ENCODE assay signal across 16 cellular contexts in the genomic region with DNA sequence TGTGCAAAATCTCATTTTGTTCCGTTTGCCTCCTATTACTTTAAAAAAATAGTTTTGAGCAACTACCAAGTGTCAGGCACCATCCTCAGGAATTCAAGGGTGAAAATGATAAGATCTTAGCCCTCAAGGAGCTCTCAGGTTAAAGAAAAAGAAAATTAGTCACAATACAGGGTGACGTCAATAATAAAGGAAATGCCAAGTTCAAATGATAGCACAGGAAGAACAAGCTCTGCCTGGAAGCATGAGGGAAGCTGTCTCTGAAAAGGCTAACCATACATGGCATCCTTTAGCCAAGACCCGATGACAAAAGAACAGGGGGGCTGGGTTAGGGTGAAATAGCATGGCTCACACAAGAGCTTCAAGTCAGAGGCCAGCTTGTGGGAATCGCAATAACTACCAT. TPM values are rescaled to one million over a fixed set of nuclear protein-coding genes. Genes with fewer than 3 reads are reported as not detected.
DNase-seq lines count a peak whose midpoint lies in the region; ATAC-seq and TF ChIP-seq lines count a peak whose summit lies in the region.
"Had no signal": no experiment of that assay in that cellular context is flagged by ENCODE, and none has a peak within 500 bp of the region (broad histone marks: within the 10 kb centered on the region; RNA-seq: fewer than 3 reads in every experiment).

No MANE protein-coding gene starts in this region.

- no peaks in the 10 kb centered on the region for H3K27me3 ChIP-seq in right cardiac atrium (ENCODE audit: control insufficient read depth, insufficient read depth)
- H3K27me3 ChIP-seq in left ventricle myocardium inferior (ENCODE audit: low read depth) = peaks cover 14% of the 10 kb centered on the region
- H3K27me3 ChIP-seq in breast epithelium = no peaks in the 10 kb centered on the region
- H3K27me3 ChIP-seq in adrenal gland = peaks cover 5% of the 10 kb centered on the region

- H3K9me3 ChIP-seq in right cardiac atrium (ENCODE audit: control insufficient read depth, low read length) (no peaks in the 10 kb centered on the region), left ventricle myocardium inferior (replicated peaks) (no peaks in the 10 kb centered on the region), breast epithelium (no peaks in the 10 kb centered on the region), adrenal gland (replicated peaks in 1 of 3) (no peaks in the 10 kb centered on the region)

- no peak for TF ChIP-seq CTCF in left ventricle myocardium inferior (IDR thresholded peaks at IDR 0.05; ENCODE audit: borderline replicate concordance)
- no peak for TF ChIP-seq CTCF in breast epithelium (IDR thresholded peaks at IDR 0.05)
- TF ChIP-seq CTCF in adrenal gland (IDR thresholded peaks at IDR 0.05) = no peak

- H3K4me1 ChIP-seq in right cardiac atrium (ENCODE audit: control insufficient read depth, insufficient read depth, low read length) (no peaks in the 10 kb centered on the region), left ventricle myocardium inferior (no peaks in the 10 kb centered on the region), breast epithelium (peaks cover 0 to 7% of the 10 kb centered on the region in 2 donors), adrenal gland (replicated peaks in 1 of 2) (no peaks in the 10 kb centered on the region)

- intact Hi-C loops in right cardiac atrium (cut with DNase I) (no loop called here), left ventricle myocardium inferior (cut with micrococcal nuclease) (no loop called here), breast epithelium (cut with DNase I; ENCODE audit: low total_unique reads) (no loop called here), adrenal gland (cut with DNase I) (no loop called here)

- ATAC-seq in right cardiac atrium = peak; percentile 68 to 85
- ATAC-seq: left ventricle myocardium superior had no signal

- 42% methylated on average over 4 of the region's 4 CpGs for WGBS in right cardiac atrium
- WGBS in adrenal gland, 4 donors = 40 to 61% (median 53%) methylated on average over 4 of the region's 4 CpGs

- H3K27ac ChIP-seq in right cardiac atrium (ENCODE audit: low read length) = no peak overlapping the region
- no peak overlapping the region for H3K27ac ChIP-seq in left ventricle myocardium inferior (replicated peaks)
- H3K27ac ChIP-seq in breast epithelium = peak overlapping the region; percentile 63 to 67
- peak overlapping the region in 1 of 5 donors; percentile 36 for H3K27ac ChIP-seq in adrenal gland

- no peak for TF ChIP-seq POLR2A in breast epithelium (IDR thresholded peaks at IDR 0.05)
- no peak for TF ChIP-seq POLR2A in adrenal gland (IDR thresholded peaks at IDR 0.05)

- H3K36me3 ChIP-seq in left ventricle myocardium inferior = no peaks in the 10 kb centered on the region
- no peaks in the 10 kb centered on the region for H3K36me3 ChIP-seq in breast epithelium
- no peaks in the 10 kb centered on the region for H3K36me3 ChIP-seq in adrenal gland (replicated peaks in 1 of 2)

- DNase-seq in right cardiac atrium (no peak), left ventricle myocardium inferior (no peak), breast epithelium (ENCODE audit: low spot score in 2 of 2) (no peak), lung microvascular endothelial cell (ENCODE audit: low read depth in 2 of 2) (peak; percentile 29 to 93), DMS 273 (lab: John Stamatoyannopoulos, UW; ENCODE audit: unreplicated experiment) (no peak), adrenal gland (no peak), RKO (ENCODE audit: low spot score) (no peak), COLO668 (lab: John Stamatoyannopoulos, UW; ENCODE audit: unreplicated experiment) (no peak)
- DNase-seq: activated CD4-positive, alpha-beta T cell treated with anti-CD3 and anti-CD28 coated beads, Interleukin-2, amount 50 U/mL, for 1 hour; DMS79; left ventricle myocardium superior; MM.1S; NCI-H2171 treated with DMSO at 0.1 percent for 48 hours; T-helper 1 cell had no signal

- H3K4me3 ChIP-seq in right cardiac atrium (ENCODE audit: low read length) (no peak overlapping the region), left ventricle myocardium inferior (no peak overlapping the region), breast epithelium (no peak overlapping the region), adrenal gland (no peak overlapping the region)
- H3K4me3 ChIP-seq: coronary artery had no signal

RNA-seq across cellular contexts. Expression of a gene that starts 11.1 kb away (rescaled TPM):
- total RNA-seq in right cardiac atrium (10 to 100 TPM in 1 of 4 donors, 1 to 10 TPM in 3; 8.1 to 18.7 (median 9.0) TPM), left ventricle myocardium inferior (13.4 TPM), breast epithelium (10 to 100 TPM in 2 of 3 donors, 1 to 10 TPM in 1; 4.6 to 73.1 (median 70.7) TPM), lung microvascular endothelial cell (4.4 and 14.2 TPM in 2 replicates), adrenal gland (10 to 100 TPM in 1 of 8 donors, 1 to 10 TPM in 6, under 1 TPM in 1; 0.48 to 14.9 (median 5.1) TPM)
- polyA plus RNA-seq in right cardiac atrium (6.4 TPM), adrenal gland (10 to 100 TPM in 1 of 3 donors, 1 to 10 TPM in 2; 3.5 to 10.2 (median 6.0) TPM)

RNA-seq across cellular contexts. Expression of a gene that starts 23.0 kb away (rescaled TPM):
- total RNA-seq in right cardiac atrium (1 to 10 TPM; 1.3 to 1.7 (median 1.5) TPM), left ventricle myocardium inferior (2.7 TPM), breast epithelium (10 to 100 TPM in 2 of 3 donors, under 1 TPM in 1; 0.64 to 23.0 (median 13.1) TPM), lung microvascular endothelial cell (1.4 and 5.2 TPM in 2 replicates), adrenal gland (1 to 10 TPM in 2 of 8 donors, under 1 TPM in 6; 0.28 to 1.2 (median 0.85) TPM)
- polyA plus RNA-seq in right cardiac atrium (0.77 TPM), adrenal gland (1 to 10 TPM in 1 of 3 donors, under 1 TPM in 2; 0.67 to 1.1 (median 0.71) TPM)

RNA-seq across cellular contexts. Expression of a gene that starts 29.3 kb away (rescaled TPM):
- total RNA-seq in right cardiac atrium (1 to 10 TPM in 2 of 4 donors, under 1 TPM in 2; 0.59 to 2.2 (median 1.0) TPM), left ventricle myocardium inferior (0.60 TPM), breast epithelium (1 to 10 TPM in 2 of 3 donors, under 1 TPM in 1; 0.66 to 6.0 (median 2.1) TPM), lung microvascular endothelial cell (not detected in 2 replicates), adrenal gland (1 to 10 TPM in 5 of 8 donors, under 1 TPM in 2, not detected in 1; 0.63 to 3.4 (median 2.7) TPM)
- polyA plus RNA-seq in right cardiac atrium (0.50 TPM), adrenal gland (1 to 10 TPM; 2.2 to 3.4 (median 2.7) TPM)
- total RNA-seq: H1 had no signal
- polyA plus RNA-seq: H1 had no signal

RNA-seq across cellular contexts. Expression of a gene that starts 50.4 kb away (rescaled TPM):
- 1 to 10 TPM; 2.3 to 8.0 (median 4.0) TPM for total RNA-seq in right cardiac atrium
- polyA plus RNA-seq in right cardiac atrium = 2.0 TPM
- 2.9 TPM for total RNA-seq in left ventricle myocardium inferior
- total RNA-seq in breast epithelium = 10 to 100 TPM in 2 of 3 donors, 1 to 10 TPM in 1; 2.3 to 16.0 (median 15.7) TPM
- total RNA-seq in lung microvascular endothelial cell = under 0.01 TPM in 1 of 2 replicates, not detected in the other
- total RNA-seq in adrenal gland = 10 to 100 TPM in 2 of 8 donors, 1 to 10 TPM in 6; 1.8 to 12.6 (median 5.2) TPM
- polyA plus RNA-seq in adrenal gland = 10 to 100 TPM in 1 of 3 donors, 1 to 10 TPM in 2; 3.3 to 13.9 (median 4.2) TPM

Comparison
In these comparisons a context has a peak if more than half of its experiments do, and no peak if none do; other contexts are left out.
1. DNase-seq: peak in lung microvascular endothelial cell (2 of 2); none in right cardiac atrium (0 of 3), left ventricle myocardium inferior (single experiment), breast epithelium (0 of 2), DMS 273 (single experiment), adrenal gland (0 of 7), RKO (single experiment) and COLO668 (single experiment).
2. H3K27ac ChIP-seq: peak in breast epithelium (2 of 2); none in right cardiac atrium (single experiment) and left ventricle myocardium inferior (single experiment).